Comparison of ENCODE assay signal across 14 cellular contexts in the genomic region with DNA sequence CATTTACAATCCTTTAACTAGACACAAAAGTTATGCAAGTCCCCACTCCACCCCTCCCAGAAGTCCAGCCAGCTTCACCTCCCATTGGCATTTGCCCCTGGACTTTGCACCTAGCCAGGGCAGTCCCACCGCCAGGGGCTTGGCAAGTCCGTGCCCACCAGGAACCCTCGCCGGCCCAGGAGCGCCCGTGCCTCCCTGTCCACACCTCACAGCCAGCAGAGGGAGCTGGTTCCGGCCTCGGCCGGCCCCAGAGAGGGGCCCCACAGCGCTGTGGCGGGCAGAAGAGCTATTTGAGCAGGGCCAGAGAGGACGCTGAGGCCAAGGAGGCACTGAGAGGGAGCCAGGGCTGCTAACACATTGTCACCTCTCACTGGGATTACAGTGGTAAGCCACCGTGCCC.
"Had no signal": no experiment of that assay in that cellular context is flagged by ENCODE, and none has a peak within 500 bp of the region (broad histone marks: within the 10 kb centered on the region; RNA-seq: fewer than 3 reads in every experiment).

No MANE protein-coding gene starts in this region.

- H3K36me3 ChIP-seq: heart left ventricle, left ventricle myocardium inferior, lower lobe of right lung, right atrium auricular region, tibial nerve had no signal

- ATAC-seq: heart left ventricle; left cardiac atrium; natural killer cell; stimulated activated naive CD8-positive, alpha-beta T cell treated with anti-CD3 and anti-CD28 coated beads, Interleukin-15, Interleukin-2, amounts not matched to agents 100 U/mL and 50 U/mL, for 24 hours had no signal

- H3K4me1 ChIP-seq: heart left ventricle, left ventricle myocardium inferior, lower lobe of right lung, right atrium auricular region, tibial nerve had no signal

- DNase-seq: cerebellar nuclear complex; erythroblast; foreskin melanocyte; hippocampal formation; left cardiac atrium; left ventricle myocardium inferior; lower lobe of right lung; natural killer cell; small intestine; stimulated activated CD4-positive, alpha-beta T cell treated with anti-CD3 and anti-CD28 coated beads, Interleukin-12 subunit alpha, Interleukin-12 subunit beta, amount 100 ng/mL, for 4 hours; stimulated activated naive CD8-positive, alpha-beta T cell treated with anti-CD3 and anti-CD28 coated beads, Interleukin-15, Interleukin-2, amounts not matched to agents 100 U/mL and 50 U/mL, for 24 hours had no signal

- H3K9me3 ChIP-seq: left ventricle myocardium inferior, lower lobe of right lung, right atrium auricular region, tibial nerve had no signal

- H3K27me3 ChIP-seq: heart left ventricle, right atrium auricular region, tibial nerve had no signal

- H3K27ac ChIP-seq: heart left ventricle, left ventricle myocardium inferior, lower lobe of right lung, right atrium auricular region, tibial nerve had no signal

- H3K4me3 ChIP-seq: heart left ventricle, left ventricle myocardium inferior, lower lobe of right lung, right atrium auricular region, tibial nerve had no signal
